Comparison of ENCODE assay signal across 8 cellular contexts in the genomic region with DNA sequence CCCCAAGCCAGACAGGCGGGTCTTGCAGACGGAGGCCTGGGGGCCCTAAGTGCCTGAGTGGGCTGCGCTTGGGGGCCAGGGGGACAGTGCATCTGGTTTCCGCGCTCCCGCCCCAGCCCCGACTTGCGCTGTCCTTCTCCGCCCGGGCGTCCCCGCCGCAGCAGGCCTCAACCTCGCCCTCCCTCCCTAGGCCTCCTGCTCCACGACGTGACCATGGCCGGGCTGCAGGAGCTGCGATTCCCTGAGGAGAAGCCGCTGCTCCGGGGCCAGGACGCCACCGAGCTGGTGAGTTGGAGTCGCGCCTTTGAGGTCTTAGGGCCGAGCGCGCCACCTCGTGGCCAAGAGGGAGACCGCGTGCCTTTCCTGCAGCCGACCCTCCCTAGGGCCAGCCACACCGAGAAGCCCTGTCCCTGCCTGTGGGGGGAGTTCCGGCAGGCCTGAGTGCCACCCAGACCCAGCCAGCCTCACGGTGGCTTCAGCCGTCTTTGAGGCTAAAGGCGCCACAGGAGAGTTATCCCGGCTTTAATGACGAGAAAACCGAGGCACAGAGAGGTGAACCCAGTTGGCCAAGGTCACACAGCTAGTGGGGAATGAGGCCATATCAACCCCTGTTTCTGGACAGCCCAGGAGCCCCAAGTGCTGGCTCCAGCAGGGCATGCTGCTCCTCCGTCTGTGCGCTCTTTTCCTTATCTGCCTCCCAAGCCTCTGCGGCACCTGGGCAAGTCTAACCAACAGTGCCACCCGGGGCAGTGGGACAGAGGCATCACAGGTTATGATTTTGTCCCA. TPM values are rescaled to one million over a fixed set of nuclear protein-coding genes. Genes with fewer than 3 reads are reported as not detected.
A peak's percentile ranks its signal among the peaks of the same experiment; 100 is the strongest.
DNase-seq lines count a peak whose midpoint lies in the region; ATAC-seq and TF ChIP-seq lines count a peak whose summit lies in the region.

No MANE protein-coding gene starts in this region.

- peaks cover 18% of the 10 kb centered on the region for H3K27me3 Mint-ChIP-seq in central memory CD8-positive, alpha-beta T cell

- DNase-seq in G401 (ENCODE audit: low spot score) (peak; percentile 90), NCI-H2171 treated with DMSO at 0.1 percent for 48 hours (lab: John Stamatoyannopoulos, UW) (peak; percentile 77), left lung (peak; percentile 76 to 95), KG1 (lab: John Stamatoyannopoulos, UW) (no peak)
- peak; percentile 57 for DNase-seq in activated CD4-positive, alpha-beta T cell treated with anti-CD3 and anti-CD28 coated beads for 1 hour
- peak; percentile 59 to 66 for DNase-seq in central memory CD8-positive, alpha-beta T cell (ENCODE audit: low spot score in 2 of 2)
- peak; percentile 62 to 76 for DNase-seq in stimulated activated CD4-positive, alpha-beta T cell treated with anti-CD3 and anti-CD28 coated beads, Interleukin-2, amount 100 ng/mL, for 48 hours

- peaks cover 1% of the 10 kb centered on the region for H3K36me3 Mint-ChIP-seq in central memory CD8-positive, alpha-beta T cell (ENCODE audit: insufficient read depth)

- no peak overlapping the region for H3K27ac Mint-ChIP-seq in central memory CD8-positive, alpha-beta T cell (ENCODE audit: low read depth)

- peaks cover 3 to 8% of the 10 kb centered on the region in 2 donors for H3K4me1 ChIP-seq in left lung

- intact Hi-C loops in left lung (cut with DNase I): loop anchor here in 1 of 2 donors (5.0 kb wide), 1 partner anchor 150 kb away; no protein-coding TSS in a partner anchor

- peak; percentile 74 for ATAC-seq in HG02763 (IDR thresholded peaks at IDR 0.05; ENCODE audit: unreplicated experiment)
- no peak for ATAC-seq in central memory CD8-positive, alpha-beta T cell (replicated peaks; ENCODE audit: extremely low read depth, poor library complexity, severe bottlenecking)
- ATAC-seq in left lung: peak; percentile 98

- H3K9me3 Mint-ChIP-seq in central memory CD8-positive, alpha-beta T cell: no peaks in the 10 kb centered on the region

- in situ Hi-C loops in G401 (cut with HindIII; ENCODE audit: low sequenced_read_pairs): no loop called here

- no peak overlapping the region for H3K4me3 Mint-ChIP-seq in central memory CD8-positive, alpha-beta T cell

- TF ChIP-seq CTCF in left lung (IDR thresholded peaks at IDR 0.05): peak; percentile 92 to 93

- H3K36me3 ChIP-seq in left lung: no peaks in the 10 kb centered on the region

- H3K27me3 ChIP-seq in left lung: no peaks in the 10 kb centered on the region

- no peak overlapping the region for H3K27ac ChIP-seq in left lung

- no peak overlapping the region for H3K4me3 ChIP-seq in left lung

- no peaks in the 10 kb centered on the region for H3K4me1 Mint-ChIP-seq in central memory CD8-positive, alpha-beta T cell

- H3K9me3 ChIP-seq in left lung: no peaks in the 10 kb centered on the region

RNA-seq across cellular contexts. Expression of gene NDRG4, which starts 12.2 kb away (rescaled TPM):
- 9.5 and 11.8 TPM in 2 replicates for total RNA-seq in G401 (2014; rRNA removed; shearing (Covaris generic))
- 10 to 100 TPM; 11.3 to 15.1 TPM for total RNA-seq in left lung

RNA-seq across cellular contexts. Expression of gene SETD6, which starts 27.6 kb away (rescaled TPM):
- total RNA-seq in G401 (2014; rRNA removed; shearing (Covaris generic)): 18.6 and 21.3 TPM in 2 replicates
- 10 to 100 TPM; 14.3 to 18.0 TPM for total RNA-seq in left lung
